23 cellular contexts compared by ENCODE assay signal in the genomic region with DNA sequence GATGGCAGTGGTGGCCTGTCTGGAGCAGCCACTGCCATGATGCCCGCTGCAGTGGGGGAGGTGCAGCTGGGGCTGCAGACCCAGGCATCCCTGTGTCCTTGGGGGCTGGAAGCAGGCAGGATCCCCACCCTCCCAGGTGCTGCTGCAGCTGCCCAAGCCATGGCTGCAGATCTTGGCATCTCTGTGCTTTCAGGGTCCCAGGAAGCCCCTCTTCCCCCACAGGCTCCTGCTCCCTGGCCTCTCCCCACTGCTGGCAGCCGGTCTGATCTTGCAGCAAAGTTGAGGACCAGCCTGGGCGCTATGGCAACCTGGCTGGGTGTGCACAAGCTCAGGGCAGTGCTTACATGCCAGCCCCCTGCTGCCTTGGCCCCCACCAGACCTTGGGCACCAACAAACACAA.
DNase-seq lines count a peak whose midpoint lies in the region; ATAC-seq, FAIRE-seq and TF ChIP-seq lines count a peak whose summit lies in the region.
"Had no signal": no experiment of that assay in that cellular context is flagged by ENCODE, and none has a peak within 500 bp of the region (broad histone marks: within the 10 kb centered on the region; RNA-seq: fewer than 3 reads in every experiment).

No MANE protein-coding gene starts in this region.

- H3K9ac ChIP-seq in IMR-90 (ENCODE audit: low read depth, low read length) (no peak overlapping the region), K562 (ENCODE audit: insufficient read depth in 1 of 2, low read depth in 2 of 2, low read length in 2 of 2) (peak overlapping the region in 1 of 2 experiments; percentile 43; a peak in 1 of 4 replicates), mesenchymal stem cell (ENCODE audit: low read length) (no peak overlapping the region)
- H3K9ac ChIP-seq: BLaER1 treated with 17β-estradiol and CSF1 and Interleukin-3, amounts not matched to agents 10 nM and 100 nM had no signal

- BruUV-seq in IMR-90 (replicated peaks; lab: Mats Ljungman, UMichigan) = no TSS peak
- no TSS peak for BruUV-seq in K562 (replicated peaks; lab: Mats Ljungman, UMichigan)

- no peak overlapping the region for H3K4me2 ChIP-seq in IMR-90 (ENCODE audit: low read depth, low read length)
- H3K4me2 ChIP-seq in K562 (ENCODE audit: insufficient read depth, low read length) = no peak overlapping the region
- H3K4me2 ChIP-seq in mesenchymal stem cell (ENCODE audit: low read length, poor library complexity, severe bottlenecking) = no peak overlapping the region
- H3K4me2 ChIP-seq: A549 had no signal

- H3K4me1 ChIP-seq in IMR-90 (ENCODE audit: control insufficient read depth, insufficient read depth, low read length) (peaks cover 16% of the 10 kb centered on the region), K562 (replicated peaks in 1 of 2; ENCODE audit: control insufficient read depth in 2 of 2, insufficient read depth in 2 of 2, low read length in 2 of 2) (peaks cover 0 to 17% of the 10 kb centered on the region in 2 experiments; a peak in 3 of 5 replicates), mesenchymal stem cell (ENCODE audit: control insufficient read depth, insufficient read depth, low read depth, low read length) (peaks cover 10% of the 10 kb centered on the region)
- H3K4me1 ChIP-seq: A549, Caco-2 had no signal

- H3K14ac ChIP-seq in IMR-90 (replicated peaks; ENCODE audit: low read depth, low read length) (no peak overlapping the region), mesenchymal stem cell (ENCODE audit: low read length in 2 of 2) (peak overlapping the region in 1 of 2 experiments; percentile 44)

- in situ Hi-C loops in IMR-90 (cut with MboI; ENCODE audit: low sequenced_read_pairs) = no loop called here
- in situ Hi-C loops in K562 (cut with MboI) = no loop called here

- H4K20me1 ChIP-seq in IMR-90 (ENCODE audit: insufficient read depth, low read length) (no peaks in the 10 kb centered on the region), K562 (replicated peaks; ENCODE audit: control insufficient read depth, insufficient read depth, low read length) (no peaks in the 10 kb centered on the region)
- H4K20me1 ChIP-seq: BLaER1 treated with 17β-estradiol and CSF1 and Interleukin-3, amounts not matched to agents 10 nM and 100 nM had no signal

- H4K91ac ChIP-seq in IMR-90 (ENCODE audit: insufficient read depth, low read depth, low read length) (no peak overlapping the region), mesenchymal stem cell (ENCODE audit: low read length) (no peak overlapping the region)

- no peak for TF ChIP-seq EP300 in K562 (IDR thresholded peaks at IDR 0.05; ENCODE audit: low read length)

- H3K27ac ChIP-seq in IMR-90 (ENCODE audit: insufficient read depth, low read length) (no peak overlapping the region), K562 (ENCODE audit: extremely low read depth, low read depth, low read length) (no peak overlapping the region), mesenchymal stem cell (ENCODE audit: low read length, poor library complexity, severe bottlenecking) (no peak overlapping the region)
- H3K27ac ChIP-seq: 22Rv1; A549; BLaER1 treated with 17β-estradiol and CSF1 and Interleukin-3, amounts not matched to agents 10 nM and 100 nM; C4-2B had no signal

- no peak overlapping the region for H3K4me3 Mint-ChIP-seq in T-helper 1 cell treated with Interleukin-12 subunit alpha and Interleukin-12 subunit beta and Interleukin-4 antibody, amounts not matched to agents 30 μg/mL and 1 μg/mL, for 36 hours
- H3K4me3 Mint-ChIP-seq: B cell; CD4-positive, alpha-beta T cell; CD8-positive, alpha-beta T cell had no signal

- H2BK120ac ChIP-seq in IMR-90 (ENCODE audit: low read depth, low read length) (peak overlapping the region; percentile 24; the same call in 1 of the 2 replicates), mesenchymal stem cell (ENCODE audit: low read depth, low read length) (no peak overlapping the region)

- H3K9me3 ChIP-seq in IMR-90 (ENCODE audit: control insufficient read depth, insufficient read depth, low read length) = no peaks in the 10 kb centered on the region
- H3K9me3 ChIP-seq in K562 (replicated peaks; ENCODE audit: control insufficient read depth, insufficient read depth, low read depth, low read length) = no peaks in the 10 kb centered on the region
- H3K9me3 ChIP-seq in mesenchymal stem cell (ENCODE audit: control insufficient read depth, low read length) = no peaks in the 10 kb centered on the region
- H3K9me3 ChIP-seq: A549; BLaER1 treated with 17β-estradiol and CSF1 and Interleukin-3, amounts not matched to agents 10 nM and 100 nM; Caco-2 had no signal

- H3K4ac ChIP-seq in IMR-90 (ENCODE audit: low read depth, low read length) = no peak overlapping the region; the same call in 1 of the 2 replicates
- H3K4ac ChIP-seq in mesenchymal stem cell (ENCODE audit: low read depth in 1 of 2, low read length in 2 of 2) = no peak overlapping the region

- H3K18ac ChIP-seq in IMR-90 (ENCODE audit: low read depth, low read length) (peak overlapping the region; percentile 56; the same call in 1 of the 2 replicates), mesenchymal stem cell (ENCODE audit: low read depth in 1 of 2, low read length in 2 of 2) (peak overlapping the region in 1 of 2 experiments; percentile 28)

- H4K8ac ChIP-seq in IMR-90 (ENCODE audit: low read depth in 2 of 2, low read length in 2 of 2) (no peak overlapping the region), mesenchymal stem cell (ENCODE audit: low read length) (no peak overlapping the region)

- no peaks in the 10 kb centered on the region for H3K79me2 ChIP-seq in K562 (ENCODE audit: control insufficient read depth, insufficient read depth, low read length)

- no peaks in the 10 kb centered on the region for H3K79me1 ChIP-seq in IMR-90 (ENCODE audit: low read depth in 1 of 2, low read length in 2 of 2)
- H3K79me1 ChIP-seq in mesenchymal stem cell (replicated peaks; ENCODE audit: low read length, poor library complexity, severe bottlenecking) = no peaks in the 10 kb centered on the region

- H3K4me3 ChIP-seq in IMR-90 (ENCODE audit: insufficient read depth, low read depth, low read length) (no peak overlapping the region), K562 (no peak overlapping the region), mesenchymal stem cell (ENCODE audit: insufficient read depth in 1 of 2, low read depth in 1 of 2, low read length in 2 of 2) (no peak overlapping the region), lower leg skin (ENCODE audit: low read depth, poor library complexity, severe bottlenecking) (no peak overlapping the region)
- H3K4me3 ChIP-seq: A549; BLaER1 treated with 17β-estradiol and CSF1 and Interleukin-3, amounts not matched to agents 10 nM and 100 nM had no signal

- no peaks in the 10 kb centered on the region for H3K27me3 ChIP-seq in IMR-90 (ENCODE audit: control insufficient read depth, insufficient read depth, low read length)
- no peaks in the 10 kb centered on the region for H3K27me3 ChIP-seq in K562 (ENCODE audit: control insufficient read depth in 2 of 2, insufficient read depth in 2 of 2, low read length in 2 of 2)
- H3K27me3 ChIP-seq in mesenchymal stem cell (ENCODE audit: control insufficient read depth in 1 of 2, insufficient read depth in 1 of 2, low read length in 2 of 2) = no peaks in the 10 kb centered on the region
- H3K27me3 ChIP-seq: BLaER1 treated with 17β-estradiol and CSF1 and Interleukin-3, amounts not matched to agents 10 nM and 100 nM had no signal

- no peak overlapping the region for H2BK20ac ChIP-seq in IMR-90 (ENCODE audit: low read depth, low read length)

- TF ChIP-seq RAD21 in IMR-90 (IDR thresholded peaks at IDR 0.05; ENCODE audit: low read length) (no peak), K562 (CRISPR knock-in tag; conservative IDR thresholded peaks at IDR 0.05 in 1 of 2, IDR thresholded peaks at IDR 0.05 in 1 of 2) (no peak)

- H2BK5ac ChIP-seq in IMR-90 (ENCODE audit: low read depth, low read length, poor library complexity, severe bottlenecking) = peak overlapping the region; percentile 66
- H2BK5ac ChIP-seq in mesenchymal stem cell (ENCODE audit: low read depth, low read length, poor library complexity, severe bottlenecking) = no peak overlapping the region

- H3K9me1 ChIP-seq in IMR-90 (ENCODE audit: insufficient read depth, low read length) = peaks cover 4% of the 10 kb centered on the region
- H3K9me1 ChIP-seq in K562 (ENCODE audit: control insufficient read depth, insufficient read depth, low read length) = no peaks in the 10 kb centered on the region

- peak overlapping the region; percentile 33 for H2AK9ac ChIP-seq in IMR-90 (replicated peaks; ENCODE audit: low read depth, low read length, poor library complexity)

- H3K23ac ChIP-seq in IMR-90 (ENCODE audit: low read depth, low read length) (no peak overlapping the region), mesenchymal stem cell (ENCODE audit: low read length in 2 of 2) (peak overlapping the region in 1 of 2 experiments; percentile 66)

- no peak for TF ChIP-seq CTCF in IMR-90 (conservative IDR thresholded peaks at IDR 0.05; ENCODE audit: low read depth, low read length)
- TF ChIP-seq CTCF in K562 (IDR thresholded peaks at IDR 0.05 in 2 of 3, conservative IDR thresholded peaks at IDR 0.05 in 1 of 3; ENCODE audit: insufficient read depth in 2 of 3, low read depth in 1 of 3, low read length in 3 of 3) = no peak
- TF ChIP-seq CTCF in lower leg skin (IDR thresholded peaks at IDR 0.05) = no peak

- dilution Hi-C loops in IMR-90 (cut with HindIII; ENCODE audit: low sequenced_read_pairs, unreplicated experiment) = no loop called here

- CTCF ChIA-PET in IMR-90 (lab: Yijun Ruan, JAX) (no interaction called here), K562 (lab: Yijun Ruan, JAX; ENCODE audit: low intra/inter-chr PET ratio) (no interaction called here)

- H2AK5ac ChIP-seq in IMR-90 (ENCODE audit: low read depth, low read length) (no peak overlapping the region), mesenchymal stem cell (ENCODE audit: low read length, severe bottlenecking) (no peak overlapping the region)

- WGBS in IMR-90 (ENCODE audit: extremely low coverage in 2 of 2, insufficient read length in 1 of 2), 2 experiments = 96% methylated on average over 3 of the region's 3 CpGs; no CpG with 5 or more reads in 1 of the 2 experiments
- 49% methylated on average over 3 of the region's 3 CpGs for WGBS in K562 (ENCODE audit: insufficient coverage, low coverage, missing lambda C conversion rate)
- WGBS in mesenchymal stem cell = 99% methylated on average over 3 of the region's 3 CpGs
- WGBS in lower leg skin, 2 donors = 95 to 98% methylated on average over 3 of the region's 3 CpGs

- H2BK15ac ChIP-seq in IMR-90 (ENCODE audit: low read depth, low read length) (no peak overlapping the region), mesenchymal stem cell (ENCODE audit: low read depth, poor library complexity, severe bottlenecking) (no peak overlapping the region)

- no peak overlapping the region for H2BK12ac ChIP-seq in mesenchymal stem cell (ENCODE audit: low read length in 2 of 2)

- peaks cover 7% of the 10 kb centered on the region for H3K36me3 Mint-ChIP-seq in T-helper 1 cell treated with Interleukin-12 subunit alpha and Interleukin-12 subunit beta and Interleukin-4 antibody, amounts not matched to agents 30 μg/mL and 1 μg/mL, for 36 hours (ENCODE audit: low read depth)
- H3K36me3 Mint-ChIP-seq: CD8-positive, alpha-beta T cell had no signal

- H3K9me3 Mint-ChIP-seq in T-helper 1 cell treated with Interleukin-12 subunit alpha and Interleukin-12 subunit beta and Interleukin-4 antibody, amounts not matched to agents 30 μg/mL and 1 μg/mL, for 36 hours = peaks cover 10% of the 10 kb centered on the region
- H3K9me3 Mint-ChIP-seq: CD4-positive, alpha-beta T cell; CD8-positive, alpha-beta T cell had no signal

- peak overlapping the region; percentile 57 for H2AFZ ChIP-seq in IMR-90 (replicated peaks; ENCODE audit: low read length, poor library complexity)
- peak overlapping the region; percentile 66; the same call in 1 of the 2 replicates for H2AFZ ChIP-seq in K562 (ENCODE audit: low read depth, low read length)
- H2AFZ ChIP-seq in mesenchymal stem cell (ENCODE audit: low read depth, low read length) = peak overlapping the region; percentile 1

- no peaks in the 10 kb centered on the region for H3K27me3 Mint-ChIP-seq in T-helper 1 cell treated with Interleukin-12 subunit alpha and Interleukin-12 subunit beta and Interleukin-4 antibody, amounts not matched to agents 30 μg/mL and 1 μg/mL, for 36 hours (ENCODE audit: low read depth)
- H3K27me3 Mint-ChIP-seq: CD4-positive, alpha-beta T cell had no signal

- intact Hi-C loops in IMR-90 (cut with micrococcal nuclease) = no loop called here
- intact Hi-C loops in K562 (cut with micrococcal nuclease) = no loop called here
- intact Hi-C loops in lower leg skin (cut with DNase I; ENCODE audit: low total_unique reads) = no loop called here

- FAIRE-seq in K562 (lab: Jason Lieb, UNC) = no peak
- FAIRE-seq: A549, D721Med, G401.6, GM12891 had no signal

- H3K27ac Mint-ChIP-seq in T-helper 1 cell treated with Interleukin-12 subunit alpha and Interleukin-12 subunit beta and Interleukin-4 antibody, amounts not matched to agents 30 μg/mL and 1 μg/mL, for 36 hours = peak overlapping the region; percentile 41
- H3K27ac Mint-ChIP-seq: B cell; CD4-positive, alpha-beta T cell; CD8-positive, alpha-beta T cell had no signal

- H3K36me3 ChIP-seq in IMR-90 (ENCODE audit: control insufficient read depth, insufficient read depth, low read length) (no peaks in the 10 kb centered on the region), K562 (ENCODE audit: control insufficient read depth, insufficient read depth, low read length) (no peaks in the 10 kb centered on the region), mesenchymal stem cell (ENCODE audit: control insufficient read depth in 1 of 2, insufficient read depth in 2 of 2, low read depth in 1 of 2, low read length in 2 of 2) (no peaks in the 10 kb centered on the region)
- H3K36me3 ChIP-seq: BLaER1 treated with 17β-estradiol and CSF1 and Interleukin-3, amounts not matched to agents 10 nM and 100 nM had no signal

- DNase-seq in T-helper 1 cell (no peak), IMR-90 (no peak), K562 (ENCODE audit: extremely low read depth in 1 of 4, low spot score in 3 of 4) (no peak), mesenchymal stem cell (no peak), lower leg skin (ENCODE audit: low spot score in 2 of 2) (no peak)
- DNase-seq: AML-193; Caco-2; Calu3; CD4-positive, alpha-beta T cell; CD8-positive, alpha-beta T cell; DMS79 treated with DMSO at 0.1 percent for 48 hours; GF-D8 had no signal

- H4K5ac ChIP-seq in IMR-90 (ENCODE audit: low read depth, low read length) = no peak overlapping the region

- TF ChIP-seq POLR2A in IMR-90 (IDR thresholded peaks at IDR 0.05; ENCODE audit: low read depth, low read length) (no peak), K562 (conservative IDR thresholded peaks at IDR 0.05) (no peak), lower leg skin (IDR thresholded peaks at IDR 0.05) (no peak)

- peaks cover 32% of the 10 kb centered on the region for H3K4me1 Mint-ChIP-seq in T-helper 1 cell treated with Interleukin-12 subunit alpha and Interleukin-12 subunit beta and Interleukin-4 antibody, amounts not matched to agents 30 μg/mL and 1 μg/mL, for 36 hours (ENCODE audit: low read depth)

- POLR2A ChIA-PET in IMR-90 (lab: Charles Lee; ENCODE audit: unreplicated experiment) = no interaction called here
- POLR2A ChIA-PET in K562 (lab: Yijun Ruan, JAX) = no interaction called here

- ATAC-seq in IMR-90 (ENCODE audit: low read depth) = no peak
- no peak for ATAC-seq in K562
- ATAC-seq in HG03432 (IDR thresholded peaks at IDR 0.05; ENCODE audit: unreplicated experiment) = no peak
- no peak for ATAC-seq in GM18511 (IDR thresholded peaks at IDR 0.05; ENCODE audit: unreplicated experiment)
- ATAC-seq: A549; CD8-positive, alpha-beta T cell had no signal

- H3K56ac ChIP-seq in IMR-90 (ENCODE audit: extremely low read depth, insufficient read depth, low read length) = no peak overlapping the region

Comparison
In these comparisons a context has a peak if more than half of its experiments do, and no peak if none do; other contexts are left out.
1. H2AFZ ChIP-seq: peak in every context shown above with its lines; median percentile 66 in K562; 57 in IMR-90; 1 in mesenchymal stem cell.